20 cellular contexts compared by ENCODE assay signal in genomic region chr15:39092354-39092753, GRCh38.
A peak's percentile ranks its signal among the peaks of the same experiment; 100 is the strongest.
DNase-seq lines count a peak whose midpoint lies in the region; ATAC-seq and TF ChIP-seq lines count a peak whose summit lies in the region.
"Had no signal": no experiment of that assay in that cellular context is flagged by ENCODE, and none has a peak within 500 bp of the region (broad histone marks: within the 10 kb centered on the region; RNA-seq: fewer than 3 reads in every experiment).

No MANE protein-coding gene starts in this region.

- no peak overlapping the region for H2AFZ ChIP-seq in H9 (ENCODE audit: low read length)
- H2AFZ ChIP-seq in neuronal stem cell (ENCODE audit: low read length), result no peak overlapping the region

- H3K23ac ChIP-seq in H9 (ENCODE audit: insufficient read length, low read depth, low read length) (no peak overlapping the region), neuronal stem cell (ENCODE audit: low read depth, low read length, poor library complexity) (peak overlapping the region; percentile 65)

- H3K4me3 ChIP-seq in NB4 (ENCODE audit: low read depth, low read length), result no peak overlapping the region
- no peak overlapping the region for H3K4me3 ChIP-seq in neuronal stem cell (ENCODE audit: low read length in 2 of 2)
- H3K4me3 ChIP-seq: A549; BLaER1 treated with 17β-estradiol and CSF1 and Interleukin-3, amounts not matched to agents 10 nM and 100 nM had no signal

- POLR2A ChIA-PET in MCF 10A (lab: Yijun Ruan, JAX), result interaction anchor here (0.6 kb wide), 1 partner anchor 793 kb away, joined by 3 read pairs; no protein-coding TSS in a partner anchor

- H3K4me3 Mint-ChIP-seq in H9 (no peak overlapping the region), MCF 10A (ENCODE audit: unreplicated experiment) (no peak overlapping the region)
- H3K4me3 Mint-ChIP-seq in stimulated activated effector memory CD8-positive, alpha-beta T cell treated with anti-CD3 and anti-CD28 coated beads, Interleukin-12 subunit alpha, Interleukin-12 subunit beta, amount 100 ng/mL, for 72 hours, result no peak overlapping the region
- H3K4me3 Mint-ChIP-seq: B cell; CD4-positive, alpha-beta T cell; CD8-positive, alpha-beta T cell had no signal

- H3K79me2 ChIP-seq in H9 (ENCODE audit: insufficient read depth, low read length), result no peaks in the 10 kb centered on the region

- H4K20me1 ChIP-seq in H9 (ENCODE audit: control insufficient read depth, insufficient read depth, insufficient read length), result no peaks in the 10 kb centered on the region
- H4K20me1 ChIP-seq: BLaER1 treated with 17β-estradiol and CSF1 and Interleukin-3, amounts not matched to agents 10 nM and 100 nM had no signal

- DNase-seq in H9 (no peak), NB4 (ENCODE audit: low read depth) (peak; percentile 27), neuronal stem cell (ENCODE audit: low spot score) (no peak), MCF 10A (ENCODE audit: unreplicated experiment) (no peak)
- DNase-seq in stimulated activated effector memory CD8-positive, alpha-beta T cell treated with anti-CD3 and anti-CD28 coated beads, Interleukin-12 subunit alpha, Interleukin-12 subunit beta, amount 100 ng/mL, for 72 hours (ENCODE audit: low spot score in 2 of 2), result no peak
- DNase-seq in stimulated activated naive CD4-positive, alpha-beta T cell treated with Interleukin-2 at 50 U/mL for 16 hours (lab: John Stamatoyannopoulos, UW), result no peak
- DNase-seq: AML-193; Caco-2; Calu3; CD4-positive, alpha-beta T cell; CD8-positive, alpha-beta T cell; DMS79 treated with DMSO at 0.1 percent for 48 hours; GF-D8 had no signal

- no peak overlapping the region for H2AK5ac ChIP-seq in H9 (ENCODE audit: insufficient read length, low read length)
- H2AK5ac ChIP-seq in neuronal stem cell (ENCODE audit: low read depth, low read length), result peak overlapping the region; percentile 97

- H3K4me1 ChIP-seq in H9 (ENCODE audit: insufficient read depth, low read length), result no peaks in the 10 kb centered on the region; the same call in 1 of the 2 replicates
- peaks cover 14 to 23% of the 10 kb centered on the region in 2 donors for H3K4me1 ChIP-seq in neuronal stem cell (ENCODE audit: control insufficient read depth in 2 of 2, insufficient read depth in 1 of 2, low read depth in 1 of 2, low read length in 2 of 2)
- H3K4me1 ChIP-seq: BLaER1 treated with 17β-estradiol and CSF1 and Interleukin-3, amounts not matched to agents 10 nM and 100 nM had no signal

- no peak overlapping the region for H2BK120ac ChIP-seq in H9 (ENCODE audit: low read depth, low read length, poor library complexity, severe bottlenecking)
- peak overlapping the region; percentile 87 for H2BK120ac ChIP-seq in neuronal stem cell (ENCODE audit: low read depth, low read length)

- no peaks in the 10 kb centered on the region; the same call in 1 of the 2 replicates for H3K27me3 Mint-ChIP-seq in H9 (ENCODE audit: low read depth)
- H3K27me3 Mint-ChIP-seq in MCF 10A (ENCODE audit: insufficient read depth, unreplicated experiment), result no peaks in the 10 kb centered on the region

- intact Hi-C loops in MCF 10A (cut with micrococcal nuclease), result no loop called here

- H3K27me3 ChIP-seq in H9 (ENCODE audit: insufficient read depth, low read length), result no peaks in the 10 kb centered on the region
- no peaks in the 10 kb centered on the region for H3K27me3 ChIP-seq in neuronal stem cell (ENCODE audit: control insufficient read depth in 3 of 3, insufficient read depth in 3 of 3, low read depth in 1 of 3, low read length in 3 of 3)
- H3K27me3 ChIP-seq: BLaER1 treated with 17β-estradiol and CSF1 and Interleukin-3, amounts not matched to agents 10 nM and 100 nM had no signal

- H2BK12ac ChIP-seq in H9 (ENCODE audit: insufficient read length, low read depth, low read length) (no peak overlapping the region), neuronal stem cell (ENCODE audit: low read length) (peak overlapping the region; percentile 98)

- H3K27ac Mint-ChIP-seq in H9 (no peak overlapping the region; a peak in 2 of 7 replicates), MCF 10A (ENCODE audit: low read depth, unreplicated experiment) (no peak overlapping the region)
- no peak overlapping the region for H3K27ac Mint-ChIP-seq in stimulated activated effector memory CD8-positive, alpha-beta T cell treated with anti-CD3 and anti-CD28 coated beads, Interleukin-12 subunit alpha, Interleukin-12 subunit beta, amount 100 ng/mL, for 72 hours
- H3K27ac Mint-ChIP-seq: B cell; CD4-positive, alpha-beta T cell; CD8-positive, alpha-beta T cell had no signal

- no peaks in the 10 kb centered on the region for H3K36me3 ChIP-seq in neuronal stem cell (replicated peaks in 1 of 2; ENCODE audit: control insufficient read depth in 2 of 2, insufficient read depth in 2 of 2, low read length in 2 of 2)
- H3K36me3 ChIP-seq: BLaER1 treated with 17β-estradiol and CSF1 and Interleukin-3, amounts not matched to agents 10 nM and 100 nM had no signal

- ATAC-seq in stimulated activated effector memory CD8-positive, alpha-beta T cell treated with anti-CD3 and anti-CD28 coated beads, Interleukin-12 subunit alpha, Interleukin-12 subunit beta, amount 100 ng/mL, for 72 hours, result peak; percentile 16
- ATAC-seq in HG02885 (IDR thresholded peaks at IDR 0.05; ENCODE audit: poor library complexity, unreplicated experiment) (no peak), GM21528 (IDR thresholded peaks at IDR 0.05; ENCODE audit: low FRiP score, unreplicated experiment) (no peak)
- ATAC-seq: A549; CD8-positive, alpha-beta T cell had no signal

- CTCF ChIA-PET in MCF 10A (lab: Yijun Ruan, JAX), result interaction anchor here (0.6 kb wide), 1 partner anchor 24 kb away, joined by 3 read pairs; no protein-coding TSS in a partner anchor

- H2BK5ac ChIP-seq in H9 (ENCODE audit: insufficient read length, low read length), result no peak overlapping the region
- H2BK5ac ChIP-seq in neuronal stem cell (ENCODE audit: low read length), result peak overlapping the region; percentile 87

- WGBS in H9 (ENCODE audit: extremely low coverage, insufficient read length, low lambda C conversion rate), result no CpG with 5 or more reads among the region's 4 CpGs
- no CpG with 5 or more reads among the region's 4 CpGs for WGBS in neuronal stem cell (ENCODE audit: extremely low coverage in 2 of 2, insufficient read length in 2 of 2, insufficient replicate concordance in 1 of 2), 2 donors

- H3K23me2 ChIP-seq in H9 (ENCODE audit: insufficient read length, low read depth, low read length, poor library complexity, severe bottlenecking), result peaks cover 3% of the 10 kb centered on the region

- H4K8ac ChIP-seq in H9 (replicated peaks; ENCODE audit: insufficient read length, low read depth, low read length), result no peak overlapping the region
- peak overlapping the region; percentile 65 for H4K8ac ChIP-seq in neuronal stem cell (ENCODE audit: low read depth, low read length)

- no peaks in the 10 kb centered on the region for H3K9me3 Mint-ChIP-seq in H9
- H3K9me3 Mint-ChIP-seq in stimulated activated effector memory CD8-positive, alpha-beta T cell treated with anti-CD3 and anti-CD28 coated beads, Interleukin-12 subunit alpha, Interleukin-12 subunit beta, amount 100 ng/mL, for 72 hours, result no peaks in the 10 kb centered on the region
- H3K9me3 Mint-ChIP-seq in MCF 10A (ENCODE audit: unreplicated experiment), result no peaks in the 10 kb centered on the region
- H3K9me3 Mint-ChIP-seq: CD4-positive, alpha-beta T cell; CD8-positive, alpha-beta T cell had no signal

- no peak overlapping the region for H4K91ac ChIP-seq in H9 (ENCODE audit: insufficient read length, low read depth, low read length)
- no peak overlapping the region for H4K91ac ChIP-seq in neuronal stem cell (ENCODE audit: low read depth, low read length, poor library complexity)

- no peak overlapping the region for H3K4me2 ChIP-seq in H9 (ENCODE audit: insufficient read depth, insufficient read length, low read length)
- H3K4me2 ChIP-seq in neuronal stem cell (ENCODE audit: insufficient read depth, low read length, poor library complexity, severe bottlenecking), result no peak overlapping the region
- H3K4me2 ChIP-seq: A549; BLaER1 treated with 17β-estradiol and CSF1 and Interleukin-3, amounts not matched to agents 10 nM and 100 nM had no signal

- H3K18ac ChIP-seq in H9 (ENCODE audit: insufficient read length, low read depth, low read length) (no peak overlapping the region), neuronal stem cell (ENCODE audit: low read length) (peak overlapping the region; percentile 93)

- H2BK20ac ChIP-seq in H9 (ENCODE audit: low read depth, low read length, poor library complexity, severe bottlenecking), result no peak overlapping the region

- H3K79me1 ChIP-seq in H9 (ENCODE audit: insufficient read depth, low read depth, low read length, poor library complexity, severe bottlenecking) (no peaks in the 10 kb centered on the region), neuronal stem cell (ENCODE audit: low read depth, low read length) (no peaks in the 10 kb centered on the region)

- H3T11ph ChIP-seq in H9 (ENCODE audit: low read length), result no peak overlapping the region

- TF ChIP-seq CTCF in H9 (conservative IDR thresholded peaks at IDR 0.05) (no peak), NB4 (IDR thresholded peaks at IDR 0.05; ENCODE audit: low read depth, low read length) (no peak), MCF 10A (IDR thresholded peaks at IDR 0.05; ENCODE audit: unreplicated experiment) (no peak)

- H4K5ac ChIP-seq in H9 (ENCODE audit: insufficient read length, low read depth, low read length), result no peak overlapping the region

- no peak overlapping the region for H3K56ac ChIP-seq in H9 (ENCODE audit: insufficient read length, low read depth, low read length)

- no peak overlapping the region for H3K4ac ChIP-seq in H9 (ENCODE audit: low read depth, low read length)
- peak overlapping the region; percentile 76 for H3K4ac ChIP-seq in neuronal stem cell (ENCODE audit: low read length)

- H2BK15ac ChIP-seq in H9 (ENCODE audit: low read depth, low read length), result no peak overlapping the region
- peak overlapping the region; percentile 99 for H2BK15ac ChIP-seq in neuronal stem cell (ENCODE audit: low read length)

- H3K9me3 ChIP-seq in H9 (ENCODE audit: control insufficient read depth, low read depth, low read length) (no peaks in the 10 kb centered on the region), neuronal stem cell (replicated peaks in 1 of 2; ENCODE audit: control insufficient read depth in 2 of 2, insufficient read depth in 1 of 2, low read depth in 1 of 2, low read length in 2 of 2) (no peaks in the 10 kb centered on the region)
- H3K9me3 ChIP-seq: A549; BLaER1 treated with 17β-estradiol and CSF1 and Interleukin-3, amounts not matched to agents 10 nM and 100 nM; Caco-2 had no signal

- no peaks in the 10 kb centered on the region for H3K36me3 Mint-ChIP-seq in H9 (ENCODE audit: insufficient read depth in 1 of 3, low read depth in 3 of 3)
- H3K36me3 Mint-ChIP-seq in stimulated activated effector memory CD8-positive, alpha-beta T cell treated with anti-CD3 and anti-CD28 coated beads, Interleukin-12 subunit alpha, Interleukin-12 subunit beta, amount 100 ng/mL, for 72 hours, result no peaks in the 10 kb centered on the region
- H3K36me3 Mint-ChIP-seq in MCF 10A (ENCODE audit: insufficient read depth, unreplicated experiment), result no peaks in the 10 kb centered on the region
- H3K36me3 Mint-ChIP-seq: CD8-positive, alpha-beta T cell had no signal

- no TSS peak for BruUV-seq in MCF 10A (replicated peaks; lab: Mats Ljungman, UMichigan)

- TF ChIP-seq POLR2A in NB4 (IDR thresholded peaks at IDR 0.05; ENCODE audit: extremely low read depth, insufficient read length), result no peak

- H3K9ac ChIP-seq in H9 (ENCODE audit: extremely low read depth, insufficient read length, low read length), result no peak overlapping the region
- no peak overlapping the region for H3K9ac ChIP-seq in neuronal stem cell (ENCODE audit: low read depth, low read length, poor library complexity)
- H3K9ac ChIP-seq: BLaER1 treated with 17β-estradiol and CSF1 and Interleukin-3, amounts not matched to agents 10 nM and 100 nM had no signal

- H3K4me1 Mint-ChIP-seq in H9 (peaks cover 46 to 52% of the 10 kb centered on the region in 2 experiments), MCF 10A (ENCODE audit: insufficient read depth, unreplicated experiment) (no peaks in the 10 kb centered on the region)
- H3K4me1 Mint-ChIP-seq in stimulated activated effector memory CD8-positive, alpha-beta T cell treated with anti-CD3 and anti-CD28 coated beads, Interleukin-12 subunit alpha, Interleukin-12 subunit beta, amount 100 ng/mL, for 72 hours, result no peaks in the 10 kb centered on the region
- H3K4me1 Mint-ChIP-seq: B cell had no signal

- H3K27ac ChIP-seq in H9 (ENCODE audit: insufficient read length, low read depth, low read length) (no peak overlapping the region), neuronal stem cell (replicated peaks; ENCODE audit: low read length) (no peak overlapping the region)
- H3K27ac ChIP-seq: 22Rv1; BLaER1 treated with 17β-estradiol and CSF1 and Interleukin-3, amounts not matched to agents 10 nM and 100 nM; C4-2B had no signal

- H3K14ac ChIP-seq in H9 (ENCODE audit: insufficient read depth, low read length) (peak overlapping the region; percentile 17; the same call in 1 of the 2 replicates), neuronal stem cell (ENCODE audit: low read length) (peak overlapping the region; percentile 71)
